ENCODE assay signal across 1 cellular context in the genomic region with DNA sequence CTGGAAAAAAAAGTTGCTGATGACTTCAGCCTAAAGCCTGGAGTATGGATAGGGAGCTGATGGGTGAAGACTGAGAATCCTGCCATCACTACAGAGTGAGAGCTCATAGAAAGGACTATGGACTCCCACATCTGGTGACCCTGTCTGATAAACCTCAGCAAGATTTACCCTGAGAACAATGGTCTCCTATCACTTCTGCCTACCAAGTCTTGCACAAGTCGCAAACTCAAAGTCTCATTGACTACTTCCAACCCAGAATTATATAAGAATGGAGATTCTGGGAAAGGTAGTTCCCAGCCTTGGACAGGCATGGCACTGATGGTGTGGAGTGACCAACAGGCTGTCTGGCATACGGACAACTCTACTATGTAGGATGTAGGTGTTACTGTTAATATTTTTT.
TF ChIP-seq lines count a peak whose summit lies in the region.

No MANE protein-coding gene starts in this region.

TF ChIP-seq in HepG2, 621 proteins besides CTCF, POLR2A, EP300 and RAD21 (continued from another document):
- TF ChIP-seq, protein P1, sequence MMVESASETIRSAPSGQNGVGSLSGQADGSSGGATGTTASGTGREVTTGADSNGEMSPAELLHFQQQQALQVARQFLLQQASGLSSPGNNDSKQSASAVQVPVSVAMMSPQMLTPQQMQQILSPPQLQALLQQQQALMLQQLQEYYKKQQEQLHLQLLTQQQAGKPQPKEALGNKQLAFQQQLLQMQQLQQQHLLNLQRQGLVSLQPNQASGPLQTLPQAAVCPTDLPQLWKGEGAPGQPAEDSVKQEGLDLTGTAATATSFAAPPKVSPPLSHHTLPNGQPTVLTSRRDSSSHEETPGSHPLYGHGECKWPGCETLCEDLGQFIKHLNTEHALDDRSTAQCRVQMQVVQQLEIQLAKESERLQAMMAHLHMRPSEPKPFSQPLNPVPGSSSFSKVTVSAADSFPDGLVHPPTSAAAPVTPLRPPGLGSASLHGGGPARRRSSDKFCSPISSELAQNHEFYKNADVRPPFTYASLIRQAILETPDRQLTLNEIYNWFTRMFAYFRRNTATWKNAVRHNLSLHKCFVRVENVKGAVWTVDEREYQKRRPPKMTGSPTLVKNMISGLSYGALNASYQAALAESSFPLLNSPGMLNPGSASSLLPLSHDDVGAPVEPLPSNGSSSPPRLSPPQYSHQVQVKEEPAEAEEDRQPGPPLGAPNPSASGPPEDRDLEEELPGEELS (CRISPR knock-in tag; IDR thresholded peaks at IDR 0.05) = 0 out of 2 replicates have a peak, but pooled peaks have one; percentile 51
- no peak for TF ChIP-seq ZNF543 (CRISPR knock-in tag; IDR thresholded peaks at IDR 0.05)
- TF ChIP-seq TAF1 (CRISPR knock-in tag; IDR thresholded peaks at IDR 0.05) = no peak
- TF ChIP-seq ZNF143 (CRISPR knock-in tag; IDR thresholded peaks at IDR 0.05) = peak; percentile 60
- TF ChIP-seq, protein P2, sequence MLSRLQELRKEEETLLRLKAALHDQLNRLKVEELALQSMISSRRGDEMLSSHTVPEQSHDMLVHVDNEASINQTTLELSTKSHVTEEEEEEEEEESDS (CRISPR knock-in tag; IDR thresholded peaks at IDR 0.05; ENCODE audit: borderline replicate concordance) = no peak
- no peak for TF ChIP-seq HES4 (CRISPR knock-in tag; IDR thresholded peaks at IDR 0.05; ENCODE audit: borderline replicate concordance)
- TF ChIP-seq HMG20A (CRISPR knock-in tag; IDR thresholded peaks at IDR 0.05; ENCODE audit: borderline replicate concordance) = peak; percentile 73; the same call in 1 of the 2 replicates
- TF ChIP-seq ZNF564 (CRISPR knock-in tag; IDR thresholded peaks at IDR 0.05) = no peak
- no peak for TF ChIP-seq ZFP37 (CRISPR knock-in tag; IDR thresholded peaks at IDR 0.05; ENCODE audit: borderline replicate concordance)
- no peak for TF ChIP-seq CHD2 (IDR thresholded peaks at IDR 0.05; ENCODE audit: low read depth, low read length)
- no peak for TF ChIP-seq SAFB2 (CRISPR knock-in tag; IDR thresholded peaks at IDR 0.05; ENCODE audit: borderline replicate concordance, low read depth)
- no peak; the same call in 1 of the 2 replicates for TF ChIP-seq ZNF460 (CRISPR knock-in tag; IDR thresholded peaks at IDR 0.05; ENCODE audit: borderline replicate concordance)
- TF ChIP-seq NR1H2 (CRISPR knock-in tag; IDR thresholded peaks at IDR 0.05; ENCODE audit: borderline replicate concordance, low read depth) = no peak
- no peak for TF ChIP-seq BHLHE40 (IDR thresholded peaks at IDR 0.05; ENCODE audit: low read length)
- no peak for TF ChIP-seq CAMTA2 (CRISPR knock-in tag; IDR thresholded peaks at IDR 0.05; ENCODE audit: borderline replicate concordance)
- no peak for TF ChIP-seq ZMAT3 (CRISPR knock-in tag; conservative IDR thresholded peaks at IDR 0.05)
- TF ChIP-seq CBX1 (IDR thresholded peaks at IDR 0.05; ENCODE audit: low read depth) = no peak
- no peak for TF ChIP-seq ZFY (CRISPR knock-in tag; IDR thresholded peaks at IDR 0.05)
- peak; percentile 95 for TF ChIP-seq HNF4A (CRISPR knock-in tag; IDR thresholded peaks at IDR 0.05)
- TF ChIP-seq SIN3B (IDR thresholded peaks at IDR 0.05; ENCODE audit: low read length) = no peak
- TF ChIP-seq RARA (CRISPR knock-in tag; IDR thresholded peaks at IDR 0.05) = peak; percentile 58; the same call in 1 of the 2 replicates
- TF ChIP-seq ZBTB38 (CRISPR knock-in tag; IDR thresholded peaks at IDR 0.05) = no peak
- no peak for TF ChIP-seq SMAD9 (CRISPR knock-in tag; IDR thresholded peaks at IDR 0.05)
- TF ChIP-seq, protein P3, sequence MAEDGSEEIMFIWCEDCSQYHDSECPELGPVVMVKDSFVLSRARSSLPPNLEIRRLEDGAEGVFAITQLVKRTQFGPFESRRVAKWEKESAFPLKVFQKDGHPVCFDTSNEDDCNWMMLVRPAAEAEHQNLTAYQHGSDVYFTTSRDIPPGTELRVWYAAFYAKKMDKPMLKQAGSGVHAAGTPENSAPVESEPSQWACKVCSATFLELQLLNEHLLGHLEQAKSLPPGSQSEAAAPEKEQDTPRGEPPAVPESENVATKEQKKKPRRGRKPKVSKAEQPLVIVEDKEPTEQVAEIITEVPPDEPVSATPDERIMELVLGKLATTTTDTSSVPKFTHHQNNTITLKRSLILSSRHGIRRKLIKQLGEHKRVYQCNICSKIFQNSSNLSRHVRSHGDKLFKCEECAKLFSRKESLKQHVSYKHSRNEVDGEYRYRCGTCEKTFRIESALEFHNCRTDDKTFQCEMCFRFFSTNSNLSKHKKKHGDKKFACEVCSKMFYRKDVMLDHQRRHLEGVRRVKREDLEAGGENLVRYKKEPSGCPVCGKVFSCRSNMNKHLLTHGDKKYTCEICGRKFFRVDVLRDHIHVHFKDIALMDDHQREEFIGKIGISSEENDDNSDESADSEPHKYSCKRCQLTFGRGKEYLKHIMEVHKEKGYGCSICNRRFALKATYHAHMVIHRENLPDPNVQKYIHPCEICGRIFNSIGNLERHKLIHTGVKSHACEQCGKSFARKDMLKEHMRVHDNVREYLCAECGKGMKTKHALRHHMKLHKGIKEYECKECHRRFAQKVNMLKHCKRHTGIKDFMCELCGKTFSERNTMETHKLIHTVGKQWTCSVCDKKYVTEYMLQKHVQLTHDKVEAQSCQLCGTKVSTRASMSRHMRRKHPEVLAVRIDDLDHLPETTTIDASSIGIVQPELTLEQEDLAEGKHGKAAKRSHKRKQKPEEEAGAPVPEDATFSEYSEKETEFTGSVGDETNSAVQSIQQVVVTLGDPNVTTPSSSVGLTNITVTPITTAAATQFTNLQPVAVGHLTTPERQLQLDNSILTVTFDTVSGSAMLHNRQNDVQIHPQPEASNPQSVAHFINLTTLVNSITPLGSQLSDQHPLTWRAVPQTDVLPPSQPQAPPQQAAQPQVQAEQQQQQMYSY (CRISPR knock-in tag; IDR thresholded peaks at IDR 0.05) = no peak
- TF ChIP-seq, protein P4, sequence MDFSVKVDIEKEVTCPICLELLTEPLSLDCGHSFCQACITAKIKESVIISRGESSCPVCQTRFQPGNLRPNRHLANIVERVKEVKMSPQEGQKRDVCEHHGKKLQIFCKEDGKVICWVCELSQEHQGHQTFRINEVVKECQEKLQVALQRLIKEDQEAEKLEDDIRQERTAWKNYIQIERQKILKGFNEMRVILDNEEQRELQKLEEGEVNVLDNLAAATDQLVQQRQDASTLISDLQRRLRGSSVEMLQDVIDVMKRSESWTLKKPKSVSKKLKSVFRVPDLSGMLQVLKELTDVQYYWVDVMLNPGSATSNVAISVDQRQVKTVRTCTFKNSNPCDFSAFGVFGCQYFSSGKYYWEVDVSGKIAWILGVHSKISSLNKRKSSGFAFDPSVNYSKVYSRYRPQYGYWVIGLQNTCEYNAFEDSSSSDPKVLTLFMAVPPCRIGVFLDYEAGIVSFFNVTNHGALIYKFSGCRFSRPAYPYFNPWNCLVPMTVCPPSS (IDR thresholded peaks at IDR 0.05) = no peak
- no peak for TF ChIP-seq PRPF4 (IDR thresholded peaks at IDR 0.05; ENCODE audit: low read depth, low read length, poor library complexity, severe bottlenecking)
- no peak for TF ChIP-seq ZNF713 (CRISPR knock-in tag; IDR thresholded peaks at IDR 0.05)
- no peak for TF ChIP-seq ZSCAN22 (CRISPR knock-in tag; IDR thresholded peaks at IDR 0.05)
- no peak for TF ChIP-seq STAG1 (CRISPR knock-in tag; IDR thresholded peaks at IDR 0.05)
- TF ChIP-seq ERF (CRISPR knock-in tag; IDR thresholded peaks at IDR 0.05) = no peak
- peak; percentile 60 for TF ChIP-seq SKI (IDR thresholded peaks at IDR 0.05; ENCODE audit: partially characterized antibody)
- no peak for TF ChIP-seq ZNF572 (CRISPR knock-in tag; IDR thresholded peaks at IDR 0.05)
- no peak for TF ChIP-seq ARNT (IDR thresholded peaks at IDR 0.05)
- no peak for TF ChIP-seq ZNF883 (CRISPR knock-in tag; IDR thresholded peaks at IDR 0.05; ENCODE audit: not compliant biosample characterization)
- no peak for TF ChIP-seq NFE2L2 (IDR thresholded peaks at IDR 0.05; ENCODE audit: low read length)
- TF ChIP-seq ARNTL (CRISPR knock-in tag; IDR thresholded peaks at IDR 0.05) = no peak
- no peak for TF ChIP-seq SOX6 (IDR thresholded peaks at IDR 0.05)
- peak; percentile 95 for TF ChIP-seq SOX6 (CRISPR knock-in tag; IDR thresholded peaks at IDR 0.05)
- TF ChIP-seq, protein P5, sequence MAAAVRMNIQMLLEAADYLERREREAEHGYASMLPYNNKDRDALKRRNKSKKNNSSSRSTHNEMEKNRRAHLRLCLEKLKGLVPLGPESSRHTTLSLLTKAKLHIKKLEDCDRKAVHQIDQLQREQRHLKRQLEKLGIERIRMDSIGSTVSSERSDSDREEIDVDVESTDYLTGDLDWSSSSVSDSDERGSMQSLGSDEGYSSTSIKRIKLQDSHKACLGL (CRISPR knock-in tag; IDR thresholded peaks at IDR 0.05) = no peak
- no peak for TF ChIP-seq ZNF343 (CRISPR knock-in tag; IDR thresholded peaks at IDR 0.05)
- TF ChIP-seq ZNF432 (CRISPR knock-in tag; IDR thresholded peaks at IDR 0.05; ENCODE audit: borderline replicate concordance) = no peak
- TF ChIP-seq THAP11 (CRISPR knock-in tag; IDR thresholded peaks at IDR 0.05) = peak; percentile 80
- TF ChIP-seq, protein P6, sequence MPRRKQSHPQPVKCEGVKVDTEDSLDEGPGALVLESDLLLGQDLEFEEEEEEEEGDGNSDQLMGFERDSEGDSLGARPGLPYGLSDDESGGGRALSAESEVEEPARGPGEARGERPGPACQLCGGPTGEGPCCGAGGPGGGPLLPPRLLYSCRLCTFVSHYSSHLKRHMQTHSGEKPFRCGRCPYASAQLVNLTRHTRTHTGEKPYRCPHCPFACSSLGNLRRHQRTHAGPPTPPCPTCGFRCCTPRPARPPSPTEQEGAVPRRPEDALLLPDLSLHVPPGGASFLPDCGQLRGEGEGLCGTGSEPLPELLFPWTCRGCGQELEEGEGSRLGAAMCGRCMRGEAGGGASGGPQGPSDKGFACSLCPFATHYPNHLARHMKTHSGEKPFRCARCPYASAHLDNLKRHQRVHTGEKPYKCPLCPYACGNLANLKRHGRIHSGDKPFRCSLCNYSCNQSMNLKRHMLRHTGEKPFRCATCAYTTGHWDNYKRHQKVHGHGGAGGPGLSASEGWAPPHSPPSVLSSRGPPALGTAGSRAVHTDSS (CRISPR knock-in tag; conservative IDR thresholded peaks at IDR 0.05) = no peak
- peak; percentile 51 for TF ChIP-seq HDAC1 (CRISPR knock-in tag; IDR thresholded peaks at IDR 0.05)
- TF ChIP-seq, protein P7, sequence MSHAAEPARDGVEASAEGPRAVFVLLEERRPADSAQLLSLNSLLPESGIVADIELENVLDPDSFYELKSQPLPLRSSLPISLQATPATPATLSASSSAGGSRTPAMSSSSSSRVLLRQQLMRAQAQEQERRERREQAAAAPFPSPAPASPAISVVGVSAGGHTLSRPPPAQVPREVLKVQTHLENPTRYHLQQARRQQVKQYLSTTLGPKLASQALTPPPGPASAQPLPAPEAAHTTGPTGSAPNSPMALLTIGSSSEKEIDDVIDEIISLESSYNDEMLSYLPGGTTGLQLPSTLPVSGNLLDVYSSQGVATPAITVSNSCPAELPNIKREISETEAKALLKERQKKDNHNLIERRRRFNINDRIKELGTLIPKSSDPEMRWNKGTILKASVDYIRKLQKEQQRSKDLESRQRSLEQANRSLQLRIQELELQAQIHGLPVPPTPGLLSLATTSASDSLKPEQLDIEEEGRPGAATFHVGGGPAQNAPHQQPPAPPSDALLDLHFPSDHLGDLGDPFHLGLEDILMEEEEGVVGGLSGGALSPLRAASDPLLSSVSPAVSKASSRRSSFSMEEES (CRISPR knock-in tag; IDR thresholded peaks at IDR 0.05) = peak; percentile 59; the same call in 1 of the 2 replicates
- no peak for TF ChIP-seq ZNF160 (CRISPR knock-in tag; IDR thresholded peaks at IDR 0.05)
- TF ChIP-seq ZNF326 (CRISPR knock-in tag; IDR thresholded peaks at IDR 0.05; ENCODE audit: borderline replicate concordance) = no peak
- TF ChIP-seq ZNF547 (CRISPR knock-in tag; IDR thresholded peaks at IDR 0.05) = no peak
- TF ChIP-seq, protein P8, sequence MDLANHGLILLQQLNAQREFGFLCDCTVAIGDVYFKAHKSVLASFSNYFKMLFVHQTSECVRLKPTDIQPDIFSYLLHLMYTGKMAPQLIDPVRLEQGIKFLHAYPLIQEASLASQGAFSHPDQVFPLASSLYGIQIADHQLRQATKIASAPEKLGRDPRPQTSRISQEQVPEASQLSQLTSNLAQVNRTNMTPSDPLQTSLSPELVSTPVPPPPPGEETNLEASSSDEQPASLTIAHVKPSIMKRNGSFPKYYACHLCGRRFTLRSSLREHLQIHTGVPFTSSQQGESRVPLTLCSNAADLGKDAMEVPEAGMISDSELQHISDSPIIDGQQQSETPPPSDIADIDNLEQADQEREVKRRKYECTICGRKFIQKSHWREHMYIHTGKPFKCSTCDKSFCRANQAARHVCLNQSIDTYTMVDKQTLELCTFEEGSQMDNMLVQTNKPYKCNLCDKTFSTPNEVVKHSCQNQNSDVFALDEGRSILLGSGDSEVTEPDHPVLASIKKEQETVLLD (CRISPR knock-in tag; IDR thresholded peaks at IDR 0.05; ENCODE audit: low read depth) = no peak
- TF ChIP-seq HDAC2 (CRISPR knock-in tag; IDR thresholded peaks at IDR 0.05) = peak; percentile 63; the same call in 1 of the 2 replicates
- peak; percentile 87 for TF ChIP-seq SOX13 (IDR thresholded peaks at IDR 0.05)
- peak in 1 of 2 experiments; percentile 98; a peak in 2 of 4 replicates for TF ChIP-seq SOX13 (CRISPR knock-in tag; conservative IDR thresholded peaks at IDR 0.05 in 1 of 2, IDR thresholded peaks at IDR 0.05 in 1 of 2)
- TF ChIP-seq ZNF496 (CRISPR knock-in tag; IDR thresholded peaks at IDR 0.05; ENCODE audit: insufficient replicate concordance) = no peak
- TF ChIP-seq PHF8 (CRISPR knock-in tag; IDR thresholded peaks at IDR 0.05) = no peak
- peak; percentile 86 for TF ChIP-seq CEBPG (CRISPR knock-in tag; IDR thresholded peaks at IDR 0.05)
- no peak; the same call in 1 of the 2 replicates for TF ChIP-seq RXRA (CRISPR knock-in tag; IDR thresholded peaks at IDR 0.05)
- 0 out of 2 replicates have a peak, but pooled peaks have one; percentile 46 for TF ChIP-seq NFIC (IDR thresholded peaks at IDR 0.05; ENCODE audit: low read length)
- TF ChIP-seq ZNF510 (CRISPR knock-in tag; IDR thresholded peaks at IDR 0.05; ENCODE audit: low read depth) = no peak
- TF ChIP-seq HMGA1 (CRISPR knock-in tag; conservative IDR thresholded peaks at IDR 0.05) = no peak
- no peak for TF ChIP-seq SATB2 (CRISPR knock-in tag; IDR thresholded peaks at IDR 0.05)
